In the genomic region with DNA sequence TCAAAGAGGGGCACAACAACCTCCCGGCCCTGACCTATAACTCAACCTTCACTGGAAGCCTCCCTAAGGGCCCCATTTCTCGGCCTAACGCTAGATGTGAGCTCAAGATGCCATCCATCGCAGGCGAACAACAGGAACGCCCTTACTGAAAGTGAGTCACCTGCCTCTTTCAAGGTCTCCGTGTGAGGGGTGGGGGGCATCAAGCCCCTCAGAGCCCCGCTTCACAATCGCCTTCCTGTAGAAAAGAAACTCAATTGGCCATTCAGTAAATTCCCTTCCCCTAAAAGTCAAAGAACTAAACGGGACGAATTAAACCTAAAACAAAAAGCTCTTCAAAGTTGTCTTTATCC, we compare ENCODE assay signal across 8 cellular contexts. TPM values are rescaled to one million over a fixed set of nuclear protein-coding genes. Genes with fewer than 3 reads are reported as not detected.
DNase-seq lines count a peak whose midpoint lies in the region; ATAC-seq and TF ChIP-seq lines count a peak whose summit lies in the region.

No MANE protein-coding gene starts in this region.

- H3K4me3 ChIP-seq in heart right ventricle (peak overlapping the region; percentile 55 to 89 (median 66)), aorta (ENCODE audit: low read length in 2 of 2) (peak overlapping the region; percentile 81 to 98)

- 0% methylated on average over 11 of the region's 11 CpGs for WGBS in heart right ventricle, 2 donors
- WGBS in aorta, 2 donors, result 0% methylated on average over 11 of the region's 11 CpGs

- H3K27me3 Mint-ChIP-seq in activated naive CD4-positive, alpha-beta T cell treated with anti-CD3 and anti-CD28 coated beads, Interleukin-2, amount 50 U/mL, for 24 hours, result no peaks in the 10 kb centered on the region

- DNase-seq in A172 (ENCODE audit: low spot score) (peak; percentile 34), RKO (ENCODE audit: low spot score) (peak; percentile 76), heart right ventricle (peak in 1 of 2 donors; percentile 27), putamen (ENCODE audit: low spot score) (peak; percentile 7), aorta (no peak)

- H3K36me3 Mint-ChIP-seq in activated naive CD4-positive, alpha-beta T cell treated with anti-CD3 and anti-CD28 coated beads, Interleukin-2, amount 50 U/mL, for 24 hours, result peaks cover 23% of the 10 kb centered on the region

- H3K27ac ChIP-seq in heart right ventricle (peak overlapping the region; percentile 80 to 97 (median 92)), aorta (ENCODE audit: low read depth in 1 of 2, low read length in 2 of 2) (peak overlapping the region; percentile 16 to 100)

- intact Hi-C loops in heart right ventricle (cut with DNase I) (loop anchor here in 3 of 10 donors (2.0 to 10.0 kb wide), 5 partner anchors 39 to 154 kb away; a partner anchor contains a TSS), aorta (cut with DNase I) (loop anchor here in 1 of 2 donors (5.0 kb wide), 1 partner anchor 49 kb away; no protein-coding TSS in a partner anchor)

- peaks cover 6% of the 10 kb centered on the region for H3K9me3 Mint-ChIP-seq in activated naive CD4-positive, alpha-beta T cell treated with anti-CD3 and anti-CD28 coated beads, Interleukin-2, amount 50 U/mL, for 24 hours

- no peaks in the 10 kb centered on the region for H3K27me3 ChIP-seq in heart right ventricle
- no peaks in the 10 kb centered on the region for H3K27me3 ChIP-seq in aorta (ENCODE audit: control insufficient read depth in 1 of 2, insufficient read depth in 2 of 2, low read length in 1 of 2)

- no peak for TF ChIP-seq CTCF in heart right ventricle (IDR thresholded peaks at IDR 0.05)

- H3K4me1 ChIP-seq in heart right ventricle (peaks cover 0 to 27% (median 20%) of the 10 kb centered on the region in 9 donors), aorta (ENCODE audit: control insufficient read depth in 1 of 2, insufficient read depth in 2 of 2, low read length in 2 of 2) (peaks cover 2% of the 10 kb centered on the region in 2 donors)

- H3K27ac Mint-ChIP-seq in activated naive CD4-positive, alpha-beta T cell treated with anti-CD3 and anti-CD28 coated beads, Interleukin-2, amount 50 U/mL, for 24 hours, result peak overlapping the region; percentile 99

- peak; percentile 25 for ATAC-seq in GM19324 (IDR thresholded peaks at IDR 0.05; ENCODE audit: low FRiP score, unreplicated experiment)
- peak in 7 of 8 donors; percentile 3 to 62 (median 44) for ATAC-seq in heart right ventricle
- ATAC-seq in aorta (ENCODE audit: low FRiP score), result peak; percentile 47
- no peak for ATAC-seq in GM19023 (IDR thresholded peaks at IDR 0.05; ENCODE audit: unreplicated experiment)

- H3K4me3 Mint-ChIP-seq in activated naive CD4-positive, alpha-beta T cell treated with anti-CD3 and anti-CD28 coated beads, Interleukin-2, amount 50 U/mL, for 24 hours, result peak overlapping the region; percentile 100

- H3K36me3 ChIP-seq in heart right ventricle (peaks cover 0 to 22% (median 0%) of the 10 kb centered on the region in 9 donors), aorta (ENCODE audit: control insufficient read depth in 1 of 2, insufficient read depth in 2 of 2, low read length in 1 of 2) (no peaks in the 10 kb centered on the region)

- peaks cover 42% of the 10 kb centered on the region for H3K4me1 Mint-ChIP-seq in activated naive CD4-positive, alpha-beta T cell treated with anti-CD3 and anti-CD28 coated beads, Interleukin-2, amount 50 U/mL, for 24 hours

- peaks cover 0 to 20% (median 8%) of the 10 kb centered on the region in 11 donors for H3K9me3 ChIP-seq in heart right ventricle
- H3K9me3 ChIP-seq in aorta (ENCODE audit: control insufficient read depth, low read length), result no peaks in the 10 kb centered on the region

RNA-seq across cellular contexts. Expression of a gene that starts 0.7 kb away (rescaled TPM):
- total RNA-seq in A172 (2014; rRNA removed; shearing (Covaris generic)), result 6.7 and 8.4 TPM in 2 replicates
- total RNA-seq in heart right ventricle, result 10 to 100 TPM; 10.7 to 21.2 (median 15.5) TPM
- polyA plus RNA-seq in heart right ventricle, result 10 to 100 TPM in 1 of 2 donors, 1 to 10 TPM in 1; 6.0 to 20.5 TPM
- total RNA-seq in aorta, result 10 to 100 TPM; 24.4 to 24.7 TPM
- 10 to 100 TPM; 10.5 to 14.9 TPM for polyA plus RNA-seq in aorta

RNA-seq across cellular contexts. Expression of a gene that starts 45.9 kb away (rescaled TPM):
- 19.7 and 30.6 TPM in 2 replicates for total RNA-seq in A172 (2014; rRNA removed; shearing (Covaris generic))
- total RNA-seq in heart right ventricle (10 to 100 TPM in 1 of 10 donors, 1 to 10 TPM in 9; 4.9 to 13.1 (median 6.6) TPM), aorta (10 to 100 TPM; 25.7 to 40.1 TPM)
- polyA plus RNA-seq in heart right ventricle (10 to 100 TPM; 13.3 to 26.7 TPM), aorta (10 to 100 TPM; 32.2 to 53.1 TPM)

RNA-seq across cellular contexts. Expression of a gene that starts 48.1 kb away (rescaled TPM):
- total RNA-seq in A172 (2014; rRNA removed; shearing (Covaris generic)), result 12.4 and 13.5 TPM in 2 replicates
- total RNA-seq in heart right ventricle (10 to 100 TPM in 1 of 10 donors, 1 to 10 TPM in 9; 4.2 to 11.0 (median 7.3) TPM), aorta (10 to 100 TPM; 14.9 to 16.4 TPM)
- polyA plus RNA-seq in heart right ventricle (1 to 10 TPM; 1.2 to 7.7 TPM), aorta (1 to 10 TPM; 4.5 to 5.8 TPM)

Comparison
In these comparisons a context has a peak if more than half of its experiments do, and no peak if none do; other contexts are left out.
1. DNase-seq: peak in A172 (single experiment), RKO (single experiment) and putamen (single experiment); none in aorta (0 of 2).